8 cellular contexts compared by ENCODE assay signal in the genomic region with DNA sequence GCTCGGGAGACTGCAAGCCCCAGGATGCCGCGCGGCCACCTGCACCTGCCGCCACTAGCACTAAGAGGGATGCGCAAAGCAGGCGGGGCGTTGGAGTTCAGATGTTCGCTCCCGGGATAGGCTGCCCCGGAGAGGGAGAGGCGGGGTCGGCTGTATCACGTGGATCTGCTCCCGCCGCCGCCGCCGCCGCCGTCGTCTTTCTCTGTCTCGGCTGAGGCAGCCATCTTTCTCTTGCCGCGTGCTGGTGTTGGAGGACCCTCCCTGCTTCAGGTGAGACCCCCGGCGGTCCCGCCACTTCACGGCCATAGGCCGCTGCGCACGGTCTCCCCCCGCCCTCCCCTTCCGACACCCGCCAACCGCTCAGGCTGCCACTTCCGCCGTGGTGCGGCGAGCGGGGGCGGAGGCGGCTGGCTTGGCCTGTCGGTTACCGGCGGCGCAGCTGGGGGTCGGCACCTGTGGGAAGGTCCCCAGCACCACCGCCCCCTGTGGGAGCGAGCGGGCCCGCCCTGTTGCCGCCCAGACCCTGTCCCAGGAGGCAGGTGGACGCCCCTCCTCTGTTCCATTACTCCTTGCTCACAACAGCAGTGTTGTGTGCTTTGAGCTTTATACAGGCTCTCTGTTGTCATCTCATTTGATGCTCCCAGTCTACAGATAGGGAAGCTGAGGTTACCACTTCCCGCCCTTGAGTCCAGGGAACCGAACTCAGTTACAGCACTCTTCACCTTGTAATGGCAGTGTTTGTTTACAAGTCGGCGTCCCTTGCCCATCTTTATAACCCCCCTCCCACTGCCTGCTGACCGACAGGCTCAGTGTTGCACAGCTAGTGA. TPM values are rescaled to one million over a fixed set of nuclear protein-coding genes. Genes with fewer than 3 reads are reported as not detected.
A peak's percentile ranks its signal among the peaks of the same experiment; 100 is the strongest.
DNase-seq lines count a peak whose midpoint lies in the region; ATAC-seq and TF ChIP-seq lines count a peak whose summit lies in the region.

A gene (plus strand): TSS at position 186 of the 827 bp plus-strand sequence. CDS start 3,553 bp downstream, outside the sequence.

- no peaks in the 10 kb centered on the region for H3K9me3 Mint-ChIP-seq in natural killer cell

- no peaks in the 10 kb centered on the region for H3K36me3 Mint-ChIP-seq in natural killer cell

- peaks cover 56 to 57% of the 10 kb centered on the region in 2 donors for H3K4me1 Mint-ChIP-seq in natural killer cell

- H3K27me3 Mint-ChIP-seq in natural killer cell (ENCODE audit: low read depth in 2 of 2): no peaks in the 10 kb centered on the region

- peak within 1 kb of the TSS; percentile 92 to 95 for H3K27ac Mint-ChIP-seq in natural killer cell

- ATAC-seq in natural killer cell: peak; percentile 85 to 93 (median 89)

- DNase-seq in ELF-1 (ENCODE audit: low read depth, low spot score): peak; percentile 97
- peak; percentile 94 for DNase-seq in H7
- DNase-seq in MG63: peak; percentile 94
- peak; percentile 88 to 95 for DNase-seq in SHP77 (lab: John Stamatoyannopoulos, UW)
- peak; percentile 91 for DNase-seq in activated T-helper 9 cell treated with anti-CD3 and anti-CD28 coated beads, Interleukin-2, amount 50 U/mL, for 16 hours (ENCODE audit: low read depth)
- DNase-seq in fibroblast of mammary gland (ENCODE audit: low read depth): peak; percentile 87
- peak; percentile 77 for DNase-seq in natural killer cell
- DNase-seq in stimulated activated naive CD4-positive, alpha-beta T cell treated with Interleukin-2 at 50 U/mL for 16 hours (lab: John Stamatoyannopoulos, UW): peak; percentile 95

- intact Hi-C loops in natural killer cell (cut with micrococcal nuclease): loop anchor here (1.0 kb wide), 1 partner anchor 23 kb away; a partner anchor contains a TSS

- no peaks in the 10 kb centered on the region for H3K27me3 ChIP-seq in H7 (ENCODE audit: control insufficient read depth, insufficient read depth, low read length)
- no peaks in the 10 kb centered on the region for H3K27me3 ChIP-seq in MG63

- no peaks in the 10 kb centered on the region for H3K9me3 ChIP-seq in MG63

- TF ChIP-seq CTCF in fibroblast of mammary gland (conservative IDR thresholded peaks at IDR 0.05; ENCODE audit: control insufficient read depth, insufficient read depth, low read depth, low read length) (no peak), natural killer cell (IDR thresholded peaks at IDR 0.05) (no peak)

- H3K36me3 ChIP-seq in H7 (replicated peaks; ENCODE audit: control insufficient read depth, insufficient read depth, low read length) (peaks cover 11% of the 10 kb centered on the region), MG63 (peaks cover 34% of the 10 kb centered on the region)

- H3K4me3 ChIP-seq in H7 (ENCODE audit: insufficient read depth, low read depth, low read length) (peak within 1 kb of the TSS; percentile 88), MG63 (peak within 1 kb of the TSS; percentile 97), fibroblast of mammary gland (ENCODE audit: control insufficient read depth, low read depth, low read length) (peak within 1 kb of the TSS; percentile 94)

- H3K4me3 Mint-ChIP-seq in natural killer cell: peak within 1 kb of the TSS; percentile 92

RNA-seq across cellular contexts. Expression of the gene that starts here (rescaled TPM):
- total RNA-seq in H7 (2014; rRNA removed; shearing (Covaris generic)): 96.9 and 127 TPM in 2 replicates
- 45.4 and 74.2 TPM in 2 replicates for total RNA-seq in MG63 (2014; rRNA removed; shearing (Covaris generic); ENCODE audit: low replicate concordance)
- 10 to 100 TPM; 24.2 to 25.3 (median 25.2) TPM for total RNA-seq in natural killer cell

Comparison
In these comparisons a context has a peak if more than half of its experiments do, and no peak if none do; other contexts are left out.
1. Peak in every context shown above with its lines: DNase-seq, ATAC-seq and H3K4me3 ChIP-seq.